32 cellular contexts compared by ENCODE assay signal in genomic region chr6:63816401-63816975, GRCh38.
"Had no signal": no experiment of that assay in that cellular context is flagged by ENCODE, and none has a peak within 500 bp of the region (broad histone marks: within the 10 kb centered on the region; RNA-seq: fewer than 3 reads in every experiment).

No MANE protein-coding gene starts in this region.

- H3K9me3 Mint-ChIP-seq: activated CD4-positive, alpha-beta memory T cell treated with anti-CD3 and anti-CD28 coated beads for 36 hours; activated CD4-positive, alpha-beta T cell treated with anti-CD3 and anti-CD28 coated beads, Interleukin-2, amount 10 ng/mL, durations not matched to agents 24 days and 14 days; activated naive CD4-positive, alpha-beta T cell treated with anti-CD3 and anti-CD28 coated beads, Interleukin-2, amount 10 ng/mL, durations not matched to agents 7 days and 5 days; activated naive CD8-positive, alpha-beta T cell treated with anti-CD3 and anti-CD28 coated beads, Interleukin-2, amount 10 ng/mL, durations not matched to agents 7 days and 5 days; effector memory CD8-positive, alpha-beta T cell; nephron; stimulated activated naive B cell treated with anti-CD40 and anti-IgM and Interleukin-4, amounts not matched to agents 10 μg/mL and 1 μg/mL and 100 μg/mL, for 72 hours had no signal

- H3K4me3 ChIP-seq: ascending aorta, coronary artery, dorsolateral prefrontal cortex, left lung, lower lobe of right lung, psoas muscle, sigmoid colon, smooth muscle cell, stomach, suprapubic skin, tibial artery, upper lobe of right lung had no signal

- H2AFZ ChIP-seq: parathyroid adenoma had no signal

- H3K36me3 ChIP-seq: ascending aorta, left lung, lower lobe of right lung, sigmoid colon, stomach, suprapubic skin, tibial artery, upper lobe of right lung had no signal

- H3K4me3 Mint-ChIP-seq: activated CD4-positive, alpha-beta memory T cell treated with anti-CD3 and anti-CD28 coated beads for 36 hours; activated CD4-positive, alpha-beta T cell treated with anti-CD3 and anti-CD28 coated beads, Interleukin-2, amount 10 ng/mL, durations not matched to agents 24 days and 14 days; activated naive CD4-positive, alpha-beta T cell treated with anti-CD3 and anti-CD28 coated beads, Interleukin-2, amount 10 ng/mL, durations not matched to agents 7 days and 5 days; activated naive CD8-positive, alpha-beta T cell treated with anti-CD3 and anti-CD28 coated beads, Interleukin-2, amount 10 ng/mL, durations not matched to agents 7 days and 5 days; brain; effector memory CD8-positive, alpha-beta T cell; nephron; stimulated activated naive B cell treated with anti-CD40 and anti-IgM and Interleukin-4, amounts not matched to agents 10 μg/mL and 1 μg/mL and 100 μg/mL, for 72 hours; T-helper 17 cell had no signal

- H3K4me1 ChIP-seq: ascending aorta, left lung, lower lobe of right lung, parathyroid adenoma, psoas muscle, sigmoid colon, suprapubic skin, tibial artery, upper lobe of right lung had no signal

- H3K27me3 ChIP-seq: ascending aorta, dorsolateral prefrontal cortex, left lung, sigmoid colon, stomach, suprapubic skin, tibial artery, upper lobe of right lung had no signal

- H3K4me2 ChIP-seq: smooth muscle cell had no signal

- H3K36me3 Mint-ChIP-seq: activated CD4-positive, alpha-beta memory T cell treated with anti-CD3 and anti-CD28 coated beads for 36 hours; activated naive CD4-positive, alpha-beta T cell treated with anti-CD3 and anti-CD28 coated beads, Interleukin-2, amount 10 ng/mL, durations not matched to agents 7 days and 5 days; activated naive CD8-positive, alpha-beta T cell treated with anti-CD3 and anti-CD28 coated beads, Interleukin-2, amount 10 ng/mL, durations not matched to agents 7 days and 5 days; brain; stimulated activated naive B cell treated with anti-CD40 and anti-IgM and Interleukin-4, amounts not matched to agents 10 μg/mL and 1 μg/mL and 100 μg/mL, for 72 hours had no signal

- H3K9ac ChIP-seq: parathyroid adenoma had no signal

- H3K4me1 Mint-ChIP-seq: activated CD4-positive, alpha-beta T cell treated with anti-CD3 and anti-CD28 coated beads, Interleukin-2, amount 10 ng/mL, durations not matched to agents 24 days and 14 days; activated naive CD4-positive, alpha-beta T cell treated with anti-CD3 and anti-CD28 coated beads, Interleukin-2, amount 10 ng/mL, durations not matched to agents 7 days and 5 days; activated naive CD8-positive, alpha-beta T cell treated with anti-CD3 and anti-CD28 coated beads, Interleukin-2, amount 10 ng/mL, durations not matched to agents 7 days and 5 days; stimulated activated naive B cell treated with anti-CD40 and anti-IgM and Interleukin-4, amounts not matched to agents 10 μg/mL and 1 μg/mL and 100 μg/mL, for 72 hours; T-helper 17 cell had no signal

- H3K79me2 ChIP-seq: parathyroid adenoma had no signal

- H3K27ac ChIP-seq: ascending aorta, coronary artery, left lung, lower lobe of right lung, parathyroid adenoma, psoas muscle, sigmoid colon, stomach, suprapubic skin, tibial artery, upper lobe of right lung had no signal

- H3K9me3 ChIP-seq: ascending aorta, left lung, lower lobe of right lung, psoas muscle, sigmoid colon, stomach, suprapubic skin, tibial artery, upper lobe of right lung had no signal

- H3K27ac Mint-ChIP-seq: activated CD4-positive, alpha-beta memory T cell treated with anti-CD3 and anti-CD28 coated beads for 36 hours; activated CD4-positive, alpha-beta T cell treated with anti-CD3 and anti-CD28 coated beads, Interleukin-2, amount 10 ng/mL, durations not matched to agents 24 days and 14 days; activated naive CD4-positive, alpha-beta T cell treated with anti-CD3 and anti-CD28 coated beads, Interleukin-2, amount 10 ng/mL, durations not matched to agents 7 days and 5 days; activated naive CD8-positive, alpha-beta T cell treated with anti-CD3 and anti-CD28 coated beads, Interleukin-2, amount 10 ng/mL, durations not matched to agents 7 days and 5 days; effector memory CD8-positive, alpha-beta T cell; nephron; stimulated activated naive B cell treated with anti-CD40 and anti-IgM and Interleukin-4, amounts not matched to agents 10 μg/mL and 1 μg/mL and 100 μg/mL, for 72 hours; T-helper 17 cell had no signal

- H3K27me3 Mint-ChIP-seq: activated CD4-positive, alpha-beta T cell treated with anti-CD3 and anti-CD28 coated beads, Interleukin-2, amount 10 ng/mL, durations not matched to agents 24 days and 14 days; brain had no signal

- DNase-seq: activated CD4-positive, alpha-beta memory T cell treated with anti-CD3 and anti-CD28 coated beads for 36 hours; activated CD4-positive, alpha-beta T cell treated with anti-CD3 and anti-CD28 coated beads, Interleukin-2, amount 10 ng/mL, durations not matched to agents 24 days and 14 days; activated CD4-positive, CD25-positive, alpha-beta regulatory T cell treated with anti-CD3 and anti-CD28 coated beads, Interleukin-2, amount 50 U/mL, for 72 hours; activated CD8-positive, alpha-beta memory T cell treated with anti-CD3 and anti-CD28 coated beads, Interleukin-2, amount 50 U/mL, for 4 hours; activated gamma-delta T cell; activated naive CD4-positive, alpha-beta T cell treated with anti-CD3 and anti-CD28 coated beads, Interleukin-2, amount 10 ng/mL, durations not matched to agents 7 days and 5 days; activated naive CD8-positive, alpha-beta T cell treated with anti-CD3 and anti-CD28 coated beads, Interleukin-2, amount 10 ng/mL, durations not matched to agents 7 days and 5 days; activated T-cell treated with anti-CD3 and anti-CD28 coated beads, Interleukin-2, amount 50 U/mL, for 1 hour; effector memory CD8-positive, alpha-beta T cell; erythroblast; foreskin melanocyte; left lung; lower lobe of right lung; nucleus accumbens; psoas muscle; sigmoid colon; stimulated activated CD4-positive, alpha-beta T cell treated with anti-CD3 and anti-CD28 coated beads, Interleukin-15, amount 100 ng/mL, for 24 hours; stimulated activated CD4-positive, alpha-beta T cell treated with anti-CD3 and anti-CD28 coated beads, Interleukin-2, amount 100 ng/mL, for 24 hours; stimulated activated naive B cell treated with anti-CD40 and anti-IgM and Interleukin-4, amounts not matched to agents 10 μg/mL and 1 μg/mL and 100 μg/mL, for 72 hours; stomach; T-helper 17 cell; T1000; tibial artery; upper lobe of right lung had no signal
